8 cellular contexts compared by ENCODE assay signal in genomic region chr1:232806071-232806510, GRCh38. TPM values are rescaled to one million over a fixed set of nuclear protein-coding genes. Genes with fewer than 3 reads are reported as not detected.
DNase-seq lines count a peak whose midpoint lies in the region.

No MANE protein-coding gene starts in this region.

- H3K4me1 Mint-ChIP-seq in activated T-cell treated with anti-CD3 and anti-CD28 coated beads, Interleukin-2, amount 50 U/mL, for 24 hours (ENCODE audit: low read depth): peaks cover 18% of the 10 kb centered on the region

- H3K36me3 Mint-ChIP-seq in activated T-cell treated with anti-CD3 and anti-CD28 coated beads, Interleukin-2, amount 50 U/mL, for 24 hours (ENCODE audit: low read depth): peaks cover 16% of the 10 kb centered on the region

- H3K27ac Mint-ChIP-seq in activated T-cell treated with anti-CD3 and anti-CD28 coated beads, Interleukin-2, amount 50 U/mL, for 24 hours: peak overlapping the region; percentile 23

- no peaks in the 10 kb centered on the region for H3K36me3 ChIP-seq in thymus (ENCODE audit: control insufficient read depth, insufficient read depth)

- peak overlapping the region; percentile 64 for H3K4me3 ChIP-seq in thymus (ENCODE audit: low read length)

- DNase-seq in activated T-cell treated with anti-CD3 and anti-CD28 coated beads, Interleukin-2, amount 50 U/mL, for 24 hours: no peak
- DNase-seq in activated T-cell treated with anti-CD3 and anti-CD28 coated beads, Interleukin-2, amount 50 U/mL, for 1 hour: no peak
- DNase-seq in medulla oblongata (ENCODE audit: extremely low spot score) (no peak), ecto neural progenitor cell (ENCODE audit: low spot score) (no peak), LoVo (ENCODE audit: low spot score) (no peak)

- no peaks in the 10 kb centered on the region for H3K27me3 Mint-ChIP-seq in activated T-cell treated with anti-CD3 and anti-CD28 coated beads, Interleukin-2, amount 50 U/mL, for 24 hours

- H3K9me3 Mint-ChIP-seq in activated T-cell treated with anti-CD3 and anti-CD28 coated beads, Interleukin-2, amount 50 U/mL, for 24 hours: peaks cover 30% of the 10 kb centered on the region

- H3K27me3 ChIP-seq in layer of hippocampus (ENCODE audit: control insufficient read depth, insufficient read depth, low read length): no peaks in the 10 kb centered on the region
- no peaks in the 10 kb centered on the region for H3K27me3 ChIP-seq in thymus (ENCODE audit: control insufficient read depth, insufficient read depth)

- peaks cover 7% of the 10 kb centered on the region for H3K4me1 ChIP-seq in thymus (ENCODE audit: control insufficient read depth, insufficient read depth, low read length)

- H3K27ac ChIP-seq in angular gyrus (ENCODE audit: low read depth, low read length) (peak overlapping the region; percentile 95), layer of hippocampus (ENCODE audit: low read depth, low read length) (peak overlapping the region; percentile 79), thymus (ENCODE audit: low read depth) (no peak overlapping the region)

- peak overlapping the region; percentile 82 for H3K4me3 Mint-ChIP-seq in activated T-cell treated with anti-CD3 and anti-CD28 coated beads, Interleukin-2, amount 50 U/mL, for 24 hours

- WGBS in thymus: 80% methylated on average over 4 of the region's 4 CpGs

- H3K9me3 ChIP-seq in thymus (ENCODE audit: control insufficient read depth): no peaks in the 10 kb centered on the region

RNA-seq across cellular contexts. Expression of gene MAP10, which starts 0.9 kb away (rescaled TPM):
- 5.6 TPM for polyA plus RNA-seq in thymus
